ENCODE assay signal across 8 cellular contexts in the genomic region with DNA sequence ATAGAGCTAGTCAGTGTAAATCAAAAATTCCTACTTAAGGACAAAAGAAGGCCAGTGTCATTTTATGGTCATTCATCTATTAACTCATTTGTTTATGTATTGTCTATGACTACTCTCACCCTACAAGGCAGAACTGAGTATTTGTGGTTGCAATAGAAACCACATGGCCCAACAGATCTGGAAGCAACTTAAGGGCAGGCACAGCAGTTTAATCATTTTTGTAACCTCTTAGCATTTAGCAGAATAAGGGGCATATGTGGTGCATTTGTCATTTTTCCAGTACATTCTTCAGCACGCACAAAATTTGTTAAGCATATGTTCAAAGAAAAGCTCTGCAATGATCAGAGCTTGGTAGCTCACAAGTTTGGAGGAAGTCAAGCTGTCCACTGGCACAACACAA. TPM values are rescaled to one million over a fixed set of nuclear protein-coding genes. Genes with fewer than 3 reads are reported as not detected.
A peak's percentile ranks its signal among the peaks of the same experiment; 100 is the strongest.
DNase-seq lines count a peak whose midpoint lies in the region; ATAC-seq, FAIRE-seq and TF ChIP-seq lines count a peak whose summit lies in the region.

No MANE protein-coding gene starts in this region.

- intact Hi-C loops in activated T-helper 1 cell treated with anti-CD3 and anti-CD28 coated beads, Interleukin-12 subunit alpha, Interleukin-12 subunit beta, Interleukin-2, Interleukin-4 antibody, amounts not matched to agents 30 ng/mL and 10 ng/mL and 1 ng/mL, durations not matched to agents 14 hours and 24 hours and 36 hours (cut with micrococcal nuclease): loop anchor here (2.0 to 10.0 kb wide), 8 partner anchors 121 to 1735 kb away; a partner anchor contains a TSS
- intact Hi-C loops in kidney (cut with DNase I) (no loop called here), transverse colon (cut with DNase I; ENCODE audit: low total_unique reads) (no loop called here)

- H3K4me3 Mint-ChIP-seq in activated T-helper 1 cell treated with anti-CD3 and anti-CD28 coated beads, Interleukin-12 subunit alpha, Interleukin-12 subunit beta, Interleukin-2, Interleukin-4 antibody, amounts not matched to agents 30 ng/mL and 10 ng/mL and 1 ng/mL, durations not matched to agents 14 hours and 24 hours and 36 hours: peak overlapping the region; percentile 98

- peak overlapping the region; percentile 52 for H3K27ac ChIP-seq in DND-41 (ENCODE audit: low read length)
- no peak overlapping the region for H3K27ac ChIP-seq in kidney (ENCODE audit: low read depth in 2 of 2, low read length in 2 of 2)
- peak overlapping the region; percentile 89 to 95 (median 92) for H3K27ac ChIP-seq in transverse colon

- H3K27me3 Mint-ChIP-seq in activated T-helper 1 cell treated with anti-CD3 and anti-CD28 coated beads, Interleukin-12 subunit alpha, Interleukin-12 subunit beta, Interleukin-2, Interleukin-4 antibody, amounts not matched to agents 30 ng/mL and 10 ng/mL and 1 ng/mL, durations not matched to agents 14 hours and 24 hours and 36 hours (ENCODE audit: insufficient read depth): no peaks in the 10 kb centered on the region

- peaks cover 67% of the 10 kb centered on the region for H3K4me1 Mint-ChIP-seq in activated T-helper 1 cell treated with anti-CD3 and anti-CD28 coated beads, Interleukin-12 subunit alpha, Interleukin-12 subunit beta, Interleukin-2, Interleukin-4 antibody, amounts not matched to agents 30 ng/mL and 10 ng/mL and 1 ng/mL, durations not matched to agents 14 hours and 24 hours and 36 hours (ENCODE audit: low read depth)

- H3K36me3 ChIP-seq in DND-41 (ENCODE audit: insufficient read depth, low read length) (peaks cover 5% of the 10 kb centered on the region; the same call in 1 of the 2 replicates), kidney (ENCODE audit: control insufficient read depth in 1 of 2, insufficient read depth in 2 of 2, low read length in 2 of 2) (no peaks in the 10 kb centered on the region), transverse colon (no peaks in the 10 kb centered on the region)

- no peak for TF ChIP-seq CTCF in DND-41 (IDR thresholded peaks at IDR 0.05; ENCODE audit: borderline replicate concordance, extremely low read depth, low read length, poor library complexity, severe bottlenecking)
- TF ChIP-seq CTCF in kidney (IDR thresholded peaks at IDR 0.05; ENCODE audit: borderline replicate concordance, extremely low read depth, insufficient read depth): no peak
- no peak for TF ChIP-seq CTCF in transverse colon (IDR thresholded peaks at IDR 0.05)

- ATAC-seq in DND-41 (ENCODE audit: insufficient read depth, low read depth) (no peak), GM19438 (IDR thresholded peaks at IDR 0.05; ENCODE audit: low read depth, unreplicated experiment) (peak; percentile 56), HG03460 (IDR thresholded peaks at IDR 0.05; ENCODE audit: unreplicated experiment) (peak; percentile 58)

- H3K4me3 ChIP-seq in DND-41 (ENCODE audit: low read depth in 1 of 2, low read length in 2 of 2): peak overlapping the region; percentile 36 to 86
- H3K4me3 ChIP-seq in kidney (ENCODE audit: low read length in 2 of 2): peak overlapping the region; percentile 78 to 89
- peak overlapping the region in 3 of 4 donors; percentile 73 to 95 (median 85) for H3K4me3 ChIP-seq in transverse colon

- H3K4me1 ChIP-seq in DND-41 (ENCODE audit: insufficient read depth, low read length): peaks cover 44% of the 10 kb centered on the region
- peaks cover 16 to 21% of the 10 kb centered on the region in 2 donors for H3K4me1 ChIP-seq in kidney (ENCODE audit: control insufficient read depth in 1 of 2, insufficient read depth in 1 of 2, low read depth in 1 of 2, low read length in 2 of 2)
- peaks cover 17 to 46% (median 31%) of the 10 kb centered on the region in 4 donors for H3K4me1 ChIP-seq in transverse colon

- peak overlapping the region; percentile 86 for H3K4me2 ChIP-seq in DND-41 (ENCODE audit: insufficient read depth, low read length)

- TF ChIP-seq POLR2A in transverse colon (IDR thresholded peaks at IDR 0.05): no peak

- no peak for TF ChIP-seq EP300 in transverse colon (IDR thresholded peaks at IDR 0.05; ENCODE audit: low read depth)

- no peaks in the 10 kb centered on the region for H3K9me3 Mint-ChIP-seq in activated T-helper 1 cell treated with anti-CD3 and anti-CD28 coated beads, Interleukin-12 subunit alpha, Interleukin-12 subunit beta, Interleukin-2, Interleukin-4 antibody, amounts not matched to agents 30 ng/mL and 10 ng/mL and 1 ng/mL, durations not matched to agents 14 hours and 24 hours and 36 hours

- WGBS in transverse colon (ENCODE audit: low coverage in 1 of 2), 2 donors: 27 to 50% methylated on average over 1 of the region's 1 CpG

- H3K36me3 Mint-ChIP-seq in activated T-helper 1 cell treated with anti-CD3 and anti-CD28 coated beads, Interleukin-12 subunit alpha, Interleukin-12 subunit beta, Interleukin-2, Interleukin-4 antibody, amounts not matched to agents 30 ng/mL and 10 ng/mL and 1 ng/mL, durations not matched to agents 14 hours and 24 hours and 36 hours (ENCODE audit: low read depth): peaks cover 19% of the 10 kb centered on the region

- H3K9me3 ChIP-seq in DND-41 (ENCODE audit: insufficient read depth, low read length, severe bottlenecking): no peaks in the 10 kb centered on the region
- no peaks in the 10 kb centered on the region for H3K9me3 ChIP-seq in kidney (ENCODE audit: control insufficient read depth in 1 of 2, low read length in 2 of 2)
- H3K9me3 ChIP-seq in transverse colon: no peaks in the 10 kb centered on the region

- in situ Hi-C loops in transverse colon (cut with MboI; ENCODE audit: low pct_ligation_motif_present in 1 of 4, low pct_unique_long_range_greater_than_20kb in 1 of 4, low sequenced_read_pairs in 3 of 4): no loop called here

- DNase-seq in DND-41 (no peak), kidney (no peak), transverse colon (no peak), COR-L47 (lab: John Stamatoyannopoulos, UW) (no peak), mesenteric fat pad (ENCODE audit: low spot score) (no peak)
- no peak for DNase-seq in activated T-helper 1 cell treated with anti-CD3 and anti-CD28 coated beads, Interleukin-12 subunit alpha, Interleukin-12 subunit beta, Interleukin-2, Interleukin-4 antibody, amounts not matched to agents 30 ng/mL and 10 ng/mL and 1 ng/mL, durations not matched to agents 14 hours and 24 hours and 36 hours (ENCODE audit: low spot score)

- no peaks in the 10 kb centered on the region for H3K27me3 ChIP-seq in DND-41 (ENCODE audit: insufficient read depth, low read length, poor library complexity)
- no peaks in the 10 kb centered on the region for H3K27me3 ChIP-seq in transverse colon

- no peak overlapping the region for H2AFZ ChIP-seq in DND-41 (ENCODE audit: low read depth, low read length)

- H4K20me1 ChIP-seq in DND-41 (ENCODE audit: insufficient read depth, low read length): peaks cover 6% of the 10 kb centered on the region; the same call in 1 of the 2 replicates

- H3K79me2 ChIP-seq in DND-41 (ENCODE audit: insufficient read depth, low read length): peaks cover 75% of the 10 kb centered on the region

- no peak for FAIRE-seq in kidney (lab: Jason Lieb, UNC)

- H3K9ac ChIP-seq in DND-41 (ENCODE audit: low read depth, low read length) (peak overlapping the region; percentile 70), kidney (ENCODE audit: low read length in 2 of 2) (peak overlapping the region in 1 of 2 donors; percentile 81)

- peak overlapping the region; percentile 97 for H3K27ac Mint-ChIP-seq in activated T-helper 1 cell treated with anti-CD3 and anti-CD28 coated beads, Interleukin-12 subunit alpha, Interleukin-12 subunit beta, Interleukin-2, Interleukin-4 antibody, amounts not matched to agents 30 ng/mL and 10 ng/mL and 1 ng/mL, durations not matched to agents 14 hours and 24 hours and 36 hours

RNA-seq across cellular contexts. Expression of a gene that starts 1.1 kb away (rescaled TPM):
- 34.9 and 35.8 TPM in 2 replicates for total RNA-seq in activated T-helper 1 cell treated with anti-CD3 and anti-CD28 coated beads, Interleukin-12 subunit alpha, Interleukin-12 subunit beta, Interleukin-2, Interleukin-4 antibody, amounts not matched to agents 30 ng/mL and 10 ng/mL and 1 ng/mL, durations not matched to agents 14 hours and 24 hours and 36 hours
- total RNA-seq in kidney (34.8 TPM), transverse colon (10 to 100 TPM; 21.4 to 33.8 (median 23.3) TPM), mesenteric fat pad (37.3 TPM)
- 11.0 TPM for polyA plus RNA-seq in kidney (ENCODE audit: insufficient read depth, low read depth, low replicate concordance)

RNA-seq across cellular contexts. Expression of a gene that starts 1.4 kb away (rescaled TPM):
- 16.1 and 17.6 TPM in 2 replicates for total RNA-seq in activated T-helper 1 cell treated with anti-CD3 and anti-CD28 coated beads, Interleukin-12 subunit alpha, Interleukin-12 subunit beta, Interleukin-2, Interleukin-4 antibody, amounts not matched to agents 30 ng/mL and 10 ng/mL and 1 ng/mL, durations not matched to agents 14 hours and 24 hours and 36 hours
- total RNA-seq in kidney (19.5 TPM), transverse colon (10 to 100 TPM in 2 of 4 donors, 1 to 10 TPM in 2; 5.8 to 36.2 (median 15.4) TPM), mesenteric fat pad (34.6 TPM)
- 20.1 TPM for polyA plus RNA-seq in kidney (ENCODE audit: insufficient read depth, low read depth, low replicate concordance)

RNA-seq across cellular contexts. Expression of a gene that starts 55.4 kb away (rescaled TPM):
- 49.9 and 50.6 TPM in 2 replicates for total RNA-seq in activated T-helper 1 cell treated with anti-CD3 and anti-CD28 coated beads, Interleukin-12 subunit alpha, Interleukin-12 subunit beta, Interleukin-2, Interleukin-4 antibody, amounts not matched to agents 30 ng/mL and 10 ng/mL and 1 ng/mL, durations not matched to agents 14 hours and 24 hours and 36 hours
- total RNA-seq in kidney: 28.5 TPM
- polyA plus RNA-seq in kidney (ENCODE audit: insufficient read depth, low read depth, low replicate concordance): 76.2 TPM
- 10 to 100 TPM; 15.7 to 43.8 (median 30.8) TPM for total RNA-seq in transverse colon
- total RNA-seq in mesenteric fat pad: 32.7 TPM

RNA-seq across cellular contexts. Expression of a gene that starts 55.5 kb away (rescaled TPM):
- total RNA-seq in activated T-helper 1 cell treated with anti-CD3 and anti-CD28 coated beads, Interleukin-12 subunit alpha, Interleukin-12 subunit beta, Interleukin-2, Interleukin-4 antibody, amounts not matched to agents 30 ng/mL and 10 ng/mL and 1 ng/mL, durations not matched to agents 14 hours and 24 hours and 36 hours: 59.2 and 60.2 TPM in 2 replicates
- total RNA-seq in kidney (20.0 TPM), transverse colon (10 to 100 TPM in 2 of 4 donors, 1 to 10 TPM in 2; 5.0 to 13.7 (median 9.6) TPM), mesenteric fat pad (18.3 TPM)
- 12.8 TPM for polyA plus RNA-seq in kidney (ENCODE audit: insufficient read depth, low read depth, low replicate concordance)

Comparison
In these comparisons a context has a peak if more than half of its experiments do, and no peak if none do; other contexts are left out.
1. H3K27ac ChIP-seq: peak in DND-41 (single experiment) and transverse colon (4 of 4); none in kidney (0 of 2).
2. Peak in every context shown above with its lines, with median percentiles within 50 percentile points of each other: H3K4me3 ChIP-seq.